19 cellular contexts compared by ENCODE assay signal in the genomic region with DNA sequence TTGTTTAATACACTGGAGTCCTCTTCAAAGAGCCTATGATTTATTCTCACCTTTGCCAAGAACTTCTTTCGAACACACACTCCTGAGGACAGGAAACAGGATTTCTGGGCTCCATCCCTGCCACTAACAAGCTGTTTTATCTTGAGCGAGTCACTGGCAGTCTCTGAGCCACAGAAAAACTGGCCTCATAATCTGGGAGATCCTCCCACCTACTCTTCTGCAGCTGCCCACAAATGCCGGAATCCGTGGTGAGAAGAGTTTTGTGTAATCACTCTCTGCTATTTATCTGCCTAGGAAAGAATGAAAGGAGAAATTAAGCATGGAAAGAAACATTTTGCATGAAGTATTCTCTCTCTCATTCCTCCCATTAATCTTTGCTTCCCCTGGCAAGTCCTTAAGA.
DNase-seq lines count a peak whose midpoint lies in the region; ATAC-seq, FAIRE-seq and TF ChIP-seq lines count a peak whose summit lies in the region.
"Had no signal": no experiment of that assay in that cellular context is flagged by ENCODE, and none has a peak within 500 bp of the region (broad histone marks: within the 10 kb centered on the region; RNA-seq: fewer than 3 reads in every experiment).

No MANE protein-coding gene starts in this region.

- no peak overlapping the region for H3K27ac ChIP-seq in H1 (ENCODE audit: low read depth, low read length)
- H3K27ac ChIP-seq in osteoblast (ENCODE audit: low read depth, low read length) = no peak overlapping the region
- H3K27ac ChIP-seq: HL-60, Peyer's patch, SJSA1 had no signal

- no peak for TF ChIP-seq RAD21 in H1 (IDR thresholded peaks at IDR 0.05 in 1 of 2, conservative IDR thresholded peaks at IDR 0.05 in 1 of 2; ENCODE audit: low read depth in 2 of 2, low read length in 2 of 2)

- H3K4me2 ChIP-seq in H1 (ENCODE audit: insufficient read depth in 1 of 2, low read depth in 2 of 2, low read length in 2 of 2) = peak overlapping the region; percentile 11 to 43; a peak in 1 of 4 replicates
- no peak overlapping the region for H3K4me2 ChIP-seq in osteoblast (ENCODE audit: insufficient read depth, low read length)

- no peaks in the 10 kb centered on the region for H3K23me2 ChIP-seq in H1 (ENCODE audit: low read depth, low read length)

- H3K23ac ChIP-seq in H1 (ENCODE audit: insufficient read length) = no peak overlapping the region

- no peak overlapping the region for H3K4me3 Mint-ChIP-seq in activated CD8-positive, alpha-beta memory T cell treated with anti-CD3 and anti-CD28 coated beads, Interleukin-2, amount 10 ng/mL, durations not matched to agents 7 days and 5 days
- H3K4me3 Mint-ChIP-seq: B cell, CD14-positive monocyte had no signal

- CTCF ChIA-PET in H1 (lab: Charles Lee; ENCODE audit: partially characterized antibody) = interaction anchor here (0.6 kb wide), 2 partner anchors 238 to 570 kb away, joined by 3 to 4 read pairs; no protein-coding TSS in a partner anchor
- CTCF ChIA-PET in activated CD8-positive, alpha-beta memory T cell treated with anti-CD3 and anti-CD28 coated beads, Interleukin-2, amount 10 ng/mL, durations not matched to agents 7 days and 5 days (lab: Charles Lee) = no interaction called here

- H2BK5ac ChIP-seq in H1 (ENCODE audit: low read depth, low read length) = no peak overlapping the region

- H4K8ac ChIP-seq in H1 (ENCODE audit: extremely low read depth, insufficient read depth, low read length) = no peak overlapping the region

- H3K36me3 ChIP-seq in H1 (ENCODE audit: control insufficient read depth in 2 of 4, insufficient read depth in 4 of 4, low read length in 3 of 4) = no peaks in the 10 kb centered on the region
- H3K36me3 ChIP-seq in osteoblast (ENCODE audit: insufficient read depth, low read length) = no peaks in the 10 kb centered on the region
- H3K36me3 ChIP-seq: HAP-1, Peyer's patch, SJSA1 had no signal

- H3K9me3 ChIP-seq in H1 (ENCODE audit: insufficient read depth in 2 of 2, low read depth in 1 of 2, low read length in 1 of 2) (no peaks in the 10 kb centered on the region), osteoblast (ENCODE audit: low read depth, low read length) (no peaks in the 10 kb centered on the region)
- H3K9me3 ChIP-seq: HAP-1, Peyer's patch, SJSA1 had no signal

- in situ Hi-C loops in GM13977 (cut with MboI; ENCODE audit: low pct_unique_long_range_greater_than_20kb, low sequenced_read_pairs, unreplicated experiment) = no loop called here

- H3K79me2 ChIP-seq in H1 (ENCODE audit: control insufficient read depth in 1 of 2, insufficient read depth in 2 of 2, low read length in 2 of 2) = no peaks in the 10 kb centered on the region
- no peaks in the 10 kb centered on the region for H3K79me2 ChIP-seq in osteoblast (ENCODE audit: insufficient read depth, low read length)

- FAIRE-seq in H1 (lab: Jason Lieb, UNC) = no peak
- FAIRE-seq: HepG2, K562 had no signal

- TF ChIP-seq POLR2A in H1 (IDR thresholded peaks at IDR 0.05; ENCODE audit: control extremely low read depth in 1 of 2, low read depth in 2 of 2, low read length in 2 of 2) = no peak

- no peaks in the 10 kb centered on the region for H3K36me3 Mint-ChIP-seq in activated CD8-positive, alpha-beta memory T cell treated with anti-CD3 and anti-CD28 coated beads, Interleukin-2, amount 10 ng/mL, durations not matched to agents 7 days and 5 days
- H3K36me3 Mint-ChIP-seq: CD14-positive monocyte had no signal

- H3K9me3 Mint-ChIP-seq in activated CD8-positive, alpha-beta memory T cell treated with anti-CD3 and anti-CD28 coated beads, Interleukin-2, amount 10 ng/mL, durations not matched to agents 7 days and 5 days (ENCODE audit: low read depth) = no peaks in the 10 kb centered on the region
- H3K9me3 Mint-ChIP-seq: CD14-positive monocyte had no signal

- H4K5ac ChIP-seq in H1 (ENCODE audit: insufficient read length, low read depth, low read length) = no peak overlapping the region

- no peak overlapping the region for H3K56ac ChIP-seq in H1 (replicated peaks; ENCODE audit: insufficient read length, low read depth, low read length)

- 0 out of 2 replicates have a peak overlapping the region, but pooled peaks have one; percentile 22 for H2BK20ac ChIP-seq in H1 (ENCODE audit: low read length)

- H2AK5ac ChIP-seq in H1 (ENCODE audit: low read depth, low read length) = no peak overlapping the region

- no peak overlapping the region for H2AFZ ChIP-seq in H1 (ENCODE audit: low read length)
- H2AFZ ChIP-seq in osteoblast (ENCODE audit: low read length) = no peak overlapping the region

- POLR2A ChIA-PET in H1 (lab: Charles Lee; ENCODE audit: partially characterized antibody) = no interaction called here

- 82% methylated on average over 4 of the region's 4 CpGs; no CpG with 5 or more reads in 1 of the 2 experiments for WGBS in H1 (ENCODE audit: extremely low coverage in 1 of 2, insufficient coverage in 1 of 2, insufficient read length in 1 of 2, insufficient replicate concordance in 2 of 2, low coverage in 1 of 2, low lambda C conversion rate in 2 of 2, missing lambda C conversion rate in 1 of 2), 2 experiments

- H2BK15ac ChIP-seq in H1 (ENCODE audit: low read length) = no peak overlapping the region

- H3K4me1 ChIP-seq in H1 (replicated peaks in 1 of 4; ENCODE audit: control insufficient read depth in 3 of 4, insufficient read depth in 4 of 4, low read length in 3 of 4) = peaks cover 6 to 32% (median 22%) of the 10 kb centered on the region in 4 experiments; a peak in 6 of 7 replicates
- H3K4me1 ChIP-seq in osteoblast (ENCODE audit: insufficient read depth, low read length) = no peaks in the 10 kb centered on the region
- H3K4me1 ChIP-seq: HAP-1, Peyer's patch, SJSA1 had no signal

- no peak overlapping the region for H3K27ac Mint-ChIP-seq in activated CD8-positive, alpha-beta memory T cell treated with anti-CD3 and anti-CD28 coated beads, Interleukin-2, amount 10 ng/mL, durations not matched to agents 7 days and 5 days
- H3K27ac Mint-ChIP-seq: B cell, CD14-positive monocyte had no signal

- no peak overlapping the region for H3K14ac ChIP-seq in H1 (ENCODE audit: insufficient read length)

- H2BK120ac ChIP-seq in H1 (replicated peaks; ENCODE audit: low read depth, low read length) = no peak overlapping the region

- DNase-seq in Ammon's horn (ENCODE audit: low spot score) (peak; percentile 47), LHCN-M2 (ENCODE audit: low read depth) (peak; percentile 41), H1 (ENCODE audit: low read depth in 1 of 2, low spot score in 2 of 2) (no peak), osteoblast (ENCODE audit: insufficient read length, low spot score, missing footprints) (peak; percentile 19), SHP77 (lab: John Stamatoyannopoulos, UW) (no peak), GM13977 (ENCODE audit: low spot score) (no peak)
- DNase-seq in activated CD8-positive, alpha-beta memory T cell treated with anti-CD3 and anti-CD28 coated beads, Interleukin-2, amount 10 ng/mL, durations not matched to agents 7 days and 5 days = no peak
- DNase-seq: GF-D8, NCI-H1105 treated with DMSO at 0.1 percent for 48 hours, NCI-H345, NCI-H524, Peyer's patch had no signal

- H3K27me3 ChIP-seq in H1 (replicated peaks in 1 of 4; ENCODE audit: control insufficient read depth in 3 of 4, extremely low read depth in 1 of 4, insufficient read depth in 3 of 4, low read length in 3 of 4) = peaks cover 0 to 2% (median 0%) of the 10 kb centered on the region in 4 experiments; a peak in 1 of 7 replicates
- H3K27me3 ChIP-seq in osteoblast (ENCODE audit: insufficient read depth, low read length) = peaks cover 7% of the 10 kb centered on the region
- H3K27me3 ChIP-seq: Peyer's patch, SJSA1 had no signal

- H4K20me1 ChIP-seq in H1 (replicated peaks in 1 of 2; ENCODE audit: control insufficient read depth in 1 of 2, insufficient read depth in 2 of 2, low read length in 2 of 2) = no peaks in the 10 kb centered on the region
- H4K20me1 ChIP-seq in osteoblast (ENCODE audit: insufficient read depth, low read length) = no peaks in the 10 kb centered on the region

- H3K4me3 ChIP-seq in H1 (ENCODE audit: extremely low read depth in 1 of 4, insufficient read depth in 2 of 4, low read depth in 3 of 4, low read length in 4 of 4) (no peak overlapping the region), osteoblast (ENCODE audit: insufficient read depth, low read length) (no peak overlapping the region)
- H3K4me3 ChIP-seq: HAP-1, K562, Peyer's patch, SJSA1 had no signal

- no peak for ATAC-seq in activated CD8-positive, alpha-beta memory T cell treated with anti-CD3 and anti-CD28 coated beads, Interleukin-2, amount 10 ng/mL, durations not matched to agents 7 days and 5 days
- ATAC-seq: HepG2, K562 had no signal

- TF ChIP-seq EP300 in H1 (IDR thresholded peaks at IDR 0.05; ENCODE audit: borderline replicate concordance in 1 of 2, low read depth in 2 of 2, low read length in 2 of 2) = no peak

- no peak overlapping the region for H2BK12ac ChIP-seq in H1 (ENCODE audit: low read depth, low read length)

- H3K4me1 Mint-ChIP-seq in activated CD8-positive, alpha-beta memory T cell treated with anti-CD3 and anti-CD28 coated beads, Interleukin-2, amount 10 ng/mL, durations not matched to agents 7 days and 5 days = no peaks in the 10 kb centered on the region
- H3K4me1 Mint-ChIP-seq: B cell had no signal

- no peak overlapping the region for H3K4ac ChIP-seq in H1 (replicated peaks; ENCODE audit: insufficient read length, low read depth, low read length)

- TF ChIP-seq CTCF in H1 (IDR thresholded peaks at IDR 0.05; ENCODE audit: control extremely low read depth in 1 of 3, insufficient read depth in 1 of 3, low read depth in 1 of 3, low read length in 3 of 3) = no peak
- TF ChIP-seq CTCF in osteoblast (IDR thresholded peaks at IDR 0.05; ENCODE audit: extremely low read depth, low read depth, low read length) = no peak
- TF ChIP-seq CTCF in GM13977 (IDR thresholded peaks at IDR 0.05; ENCODE audit: extremely low read depth, insufficient read depth, missing control alignments) = no peak

- peaks cover 4% of the 10 kb centered on the region for H3K27me3 Mint-ChIP-seq in activated CD8-positive, alpha-beta memory T cell treated with anti-CD3 and anti-CD28 coated beads, Interleukin-2, amount 10 ng/mL, durations not matched to agents 7 days and 5 days

- no peak overlapping the region for H3K18ac ChIP-seq in H1 (ENCODE audit: extremely low read depth, low read length)

- H3K79me1 ChIP-seq in H1 (ENCODE audit: low read depth, low read length) = no peaks in the 10 kb centered on the region

- H4K91ac ChIP-seq in H1 (replicated peaks; ENCODE audit: insufficient read length, low read length) = no peak overlapping the region

- no peak overlapping the region for H3K9ac ChIP-seq in H1 (replicated peaks in 1 of 4; ENCODE audit: extremely low read depth in 1 of 4, low read depth in 3 of 4, low read length in 3 of 4)

TF ChIP-seq in H1, 55 proteins besides CTCF, POLR2A, EP300 and RAD21:
- no peak for TF ChIP-seq KDM4A (IDR thresholded peaks at IDR 0.05; ENCODE audit: low read depth, low read length, severe bottlenecking)
- no peak for TF ChIP-seq NANOG (IDR thresholded peaks at IDR 0.05; ENCODE audit: insufficient read depth, low read depth, low read length, poor library complexity, severe bottlenecking)
- no peak for TF ChIP-seq PHF8 (conservative IDR thresholded peaks at IDR 0.05; ENCODE audit: low read depth, low read length)
- TF ChIP-seq GTF2F1 (IDR thresholded peaks at IDR 0.05; ENCODE audit: borderline replicate concordance, low read depth, low read length) = no peak

Comparison
In these comparisons a context has a peak if more than half of its experiments do, and no peak if none do; other contexts are left out.
1. DNase-seq: peak in Ammon's horn (single experiment), LHCN-M2 (single experiment) and osteoblast (single experiment); none in H1 (0 of 2), SHP77 (0 of 2), activated CD8-positive, alpha-beta memory T cell treated with anti-CD3 and anti-CD28 coated beads, Interleukin-2, amount 10 ng/mL, durations not matched to agents 7 days and 5 days (single experiment) and GM13977 (single experiment).